In genomic region chr20:13302647-13303425, GRCh38 we compare ENCODE assay signal across 1 cellular context.
TF ChIP-seq lines count a peak whose summit lies in the region.

No MANE protein-coding gene starts in this region.

TF ChIP-seq in HEK293, 187 proteins besides CTCF, POLR2A, EP300 and RAD21 (continued from another document):
- TF ChIP-seq ZNF280D (tag by site-specific recombination; IDR thresholded peaks at IDR 0.05): no peak
